22 cellular contexts compared by ENCODE assay signal in genomic region chr1:68279846-68280245, GRCh38. TPM values are rescaled to one million over a fixed set of nuclear protein-coding genes. Genes with fewer than 3 reads are reported as not detected.
"Had no signal": no experiment of that assay in that cellular context is flagged by ENCODE, and none has a peak within 500 bp of the region (broad histone marks: within the 10 kb centered on the region; RNA-seq: fewer than 3 reads in every experiment).

No MANE protein-coding gene starts in this region.

- H3K79me2 ChIP-seq: parathyroid adenoma had no signal

- H3K9ac ChIP-seq: parathyroid adenoma had no signal

- H2AFZ ChIP-seq: parathyroid adenoma had no signal

- H3K4me1 ChIP-seq: heart left ventricle, left ventricle myocardium inferior, parathyroid adenoma, psoas muscle, right atrium auricular region, right lobe of liver, stomach, testis, thyroid gland, transverse colon, upper lobe of right lung had no signal

- FAIRE-seq: kidney, urothelium cell line had no signal

- H3K4me3 ChIP-seq: heart left ventricle, left ventricle myocardium inferior, lung, psoas muscle, right atrium auricular region, right lobe of liver, stomach, testis, thyroid gland, transverse colon, upper lobe of right lung had no signal

- DNase-seq: heart left ventricle; kidney; left ventricle myocardium inferior; naive thymus-derived CD8-positive, alpha-beta T cell; nucleus accumbens; psoas muscle; right lobe of liver; stimulated activated CD4-positive, alpha-beta T cell treated with anti-CD3 and anti-CD28 coated beads, Interleukin-12 subunit alpha, Interleukin-12 subunit beta, amount 100 ng/mL, for 4 hours; stimulated activated CD4-positive, alpha-beta T cell treated with anti-CD3 and anti-CD28 coated beads, Interleukin-15, amount 100 ng/mL, for 24 hours; stimulated activated CD4-positive, alpha-beta T cell treated with anti-CD3 and anti-CD28 coated beads, Interleukin-2, amount 100 ng/mL, for 24 hours; stimulated activated CD4-positive, alpha-beta T cell treated with anti-CD3 and anti-CD28 coated beads, Interleukin-4, amount 100 ng/mL, for 1 hour; stimulated activated naive B cell treated with anti-CD40 and anti-IgM and Interleukin-4, amounts not matched to agents 10 μg/mL and 1 μg/mL and 100 μg/mL, for 72 hours; stimulated activated naive CD8-positive, alpha-beta T cell treated with anti-CD3 and anti-CD28 coated beads, Interleukin-15, Interleukin-2, amounts not matched to agents 100 U/mL and 50 U/mL, for 24 hours; stomach; testis; thyroid gland; transverse colon; upper lobe of right lung had no signal

- H3K36me3 ChIP-seq: heart left ventricle, left ventricle myocardium inferior, right atrium auricular region, right lobe of liver, stomach, thyroid gland, transverse colon, upper lobe of right lung had no signal

- ATAC-seq: heart left ventricle; naive thymus-derived CD8-positive, alpha-beta T cell; psoas muscle; right lobe of liver; stimulated activated naive B cell treated with anti-CD40 and anti-IgM and Interleukin-4, amounts not matched to agents 10 μg/mL and 1 μg/mL and 100 μg/mL, for 72 hours; stimulated activated naive CD8-positive, alpha-beta T cell treated with anti-CD3 and anti-CD28 coated beads, Interleukin-15, Interleukin-2, amounts not matched to agents 100 U/mL and 50 U/mL, for 24 hours; upper lobe of right lung had no signal

- H3K27ac ChIP-seq: heart left ventricle, left ventricle myocardium inferior, parathyroid adenoma, psoas muscle, right atrium auricular region, right lobe of liver, stomach, testis, thyroid gland, transverse colon, upper lobe of right lung had no signal

- H3K9me3 ChIP-seq: heart left ventricle, left ventricle myocardium inferior, psoas muscle, right atrium auricular region, right lobe of liver, stomach, testis, thyroid gland, transverse colon, upper lobe of right lung had no signal

- H3K27me3 ChIP-seq: heart left ventricle, right atrium auricular region, right lobe of liver, stomach, testis, thyroid gland, transverse colon, upper lobe of right lung had no signal

RNA-seq across cellular contexts. Expression of gene WLS, which starts 47.5 kb away (rescaled TPM):
- total RNA-seq: naive thymus-derived CD8-positive, alpha-beta T cell had no signal
- polyA plus RNA-seq: naive thymus-derived CD8-positive, alpha-beta T cell had no signal
